ENCODE assay signal across 14 cellular contexts in the genomic region with DNA sequence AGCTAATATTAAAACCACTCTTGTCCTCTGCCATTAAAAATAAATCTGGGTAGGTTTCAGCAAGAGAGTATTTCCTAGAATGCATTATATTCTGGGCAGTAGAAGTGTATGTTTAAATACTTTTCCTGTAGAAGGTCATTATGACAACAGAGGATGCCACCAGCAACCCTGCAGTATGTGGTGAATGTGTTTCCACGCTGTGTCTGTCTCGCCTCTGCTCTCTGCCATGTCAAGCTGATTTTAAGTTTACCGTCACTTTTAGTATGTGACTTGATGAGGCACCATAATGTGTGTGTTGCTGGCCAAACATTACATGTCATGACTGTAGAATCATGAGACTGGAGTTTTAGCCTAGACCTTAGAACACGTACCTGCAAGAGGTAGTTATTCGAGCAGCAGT.
"Had no signal": no experiment of that assay in that cellular context is flagged by ENCODE, and none has a peak within 500 bp of the region (broad histone marks: within the 10 kb centered on the region; RNA-seq: fewer than 3 reads in every experiment).

No MANE protein-coding gene starts in this region.

- H3K27me3 Mint-ChIP-seq: activated T-cell treated with anti-CD3 and anti-CD28 coated beads, Interleukin-2, amount 50 U/mL, for 24 hours; type B pancreatic cell had no signal

- DNase-seq: activated CD4-positive, alpha-beta T cell treated with anti-CD3 and anti-CD28 coated beads, Interleukin-2, amount 50 U/mL, for 1 hour; activated naive CD4-positive, alpha-beta T cell treated with anti-CD3 and anti-CD28 coated beads, Interleukin-2, amount 50 U/mL, for 16 hours; activated T-cell treated with anti-CD3 and anti-CD28 coated beads, Interleukin-2, amount 50 U/mL, for 24 hours; hypothalamus; kidney glomerular epithelial cell; retina; stimulated activated CD4-positive, alpha-beta T cell treated with anti-CD3 and anti-CD28 coated beads, Interleukin-15, amount 100 ng/mL, for 24 hours; stimulated activated CD4-positive, alpha-beta T cell treated with anti-CD3 and anti-CD28 coated beads, Interleukin-4, amount 100 ng/mL, for 24 hours; stimulated activated naive CD4-positive, alpha-beta T cell treated with Interleukin-2 at 50 U/mL for 16 hours had no signal

- H3K4me1 ChIP-seq: parathyroid adenoma had no signal

- H3K4me3 Mint-ChIP-seq: activated T-cell treated with anti-CD3 and anti-CD28 coated beads, Interleukin-2, amount 50 U/mL, for 24 hours had no signal

- H3K27ac Mint-ChIP-seq: activated T-cell treated with anti-CD3 and anti-CD28 coated beads, Interleukin-2, amount 50 U/mL, for 24 hours had no signal

- H3K9ac ChIP-seq: parathyroid adenoma had no signal

- H3K79me2 ChIP-seq: parathyroid adenoma had no signal

- H2AFZ ChIP-seq: parathyroid adenoma had no signal

- H3K27ac ChIP-seq: parathyroid adenoma, skin epidermis had no signal

- H3K4me3 ChIP-seq: skin epidermis had no signal

- H3K9me3 Mint-ChIP-seq: activated T-cell treated with anti-CD3 and anti-CD28 coated beads, Interleukin-2, amount 50 U/mL, for 24 hours had no signal

- ATAC-seq: activated CD4-positive, CD25-positive, alpha-beta regulatory T cell treated with anti-CD3 and anti-CD28 coated beads, Interleukin-2, amount 50 U/mL, for 24 hours; esophagus mucosa had no signal
